Comparison of ENCODE assay signal across 8 cellular contexts in genomic region chr10:110512461-110513187, GRCh38.
A peak's percentile ranks its signal among the peaks of the same experiment; 100 is the strongest.
DNase-seq lines count a peak whose midpoint lies in the region; ATAC-seq and TF ChIP-seq lines count a peak whose summit lies in the region.

No MANE protein-coding gene starts in this region.

- peak; percentile 34 for TF ChIP-seq POLR2A in GM19099 (IDR thresholded peaks at IDR 0.05; ENCODE audit: extremely low read depth, insufficient read length, low read depth)

- ATAC-seq in SK-N-SH treated with all-trans-retinoic acid at 6 μM for 48 hours = peak; percentile 77
- no peak for ATAC-seq in HG02798 (IDR thresholded peaks at IDR 0.05; ENCODE audit: poor library complexity, unreplicated experiment)
- ATAC-seq in HG02678 (IDR thresholded peaks at IDR 0.05; ENCODE audit: unreplicated experiment) = no peak
- no peak for ATAC-seq in HG03520 (IDR thresholded peaks at IDR 0.05; ENCODE audit: unreplicated experiment)
- no peak for ATAC-seq in GM19452 (IDR thresholded peaks at IDR 0.05; ENCODE audit: unreplicated experiment)

- DNase-seq in dedifferentiated amniotic fluid mesenchymal stem cell (ENCODE audit: extremely low spot score) = peak; percentile 55
- peak; percentile 50 to 67 for DNase-seq in stimulated activated CD4-positive, alpha-beta T cell treated with anti-CD3 and anti-CD28 coated beads, Interleukin-2, amount 100 ng/mL, for 24 hours

TF ChIP-seq in SK-N-SH treated with all-trans-retinoic acid at 6 μM for 48 hours, 23 proteins besides CTCF, POLR2A, EP300 and RAD21:
- no peak for TF ChIP-seq BACH2 (CRISPR knock-in tag; IDR thresholded peaks at IDR 0.05; ENCODE audit: borderline replicate concordance)
- no peak for TF ChIP-seq CSDC2 (CRISPR knock-in tag; IDR thresholded peaks at IDR 0.05)
- no peak for TF ChIP-seq CREB5 (CRISPR knock-in tag; IDR thresholded peaks at IDR 0.05; ENCODE audit: low read depth)
- TF ChIP-seq CSRNP3 (CRISPR knock-in tag; IDR thresholded peaks at IDR 0.05) = no peak
- no peak for TF ChIP-seq TOX (CRISPR knock-in tag; IDR thresholded peaks at IDR 0.05; ENCODE audit: borderline replicate concordance)
- TF ChIP-seq, protein P1, sequence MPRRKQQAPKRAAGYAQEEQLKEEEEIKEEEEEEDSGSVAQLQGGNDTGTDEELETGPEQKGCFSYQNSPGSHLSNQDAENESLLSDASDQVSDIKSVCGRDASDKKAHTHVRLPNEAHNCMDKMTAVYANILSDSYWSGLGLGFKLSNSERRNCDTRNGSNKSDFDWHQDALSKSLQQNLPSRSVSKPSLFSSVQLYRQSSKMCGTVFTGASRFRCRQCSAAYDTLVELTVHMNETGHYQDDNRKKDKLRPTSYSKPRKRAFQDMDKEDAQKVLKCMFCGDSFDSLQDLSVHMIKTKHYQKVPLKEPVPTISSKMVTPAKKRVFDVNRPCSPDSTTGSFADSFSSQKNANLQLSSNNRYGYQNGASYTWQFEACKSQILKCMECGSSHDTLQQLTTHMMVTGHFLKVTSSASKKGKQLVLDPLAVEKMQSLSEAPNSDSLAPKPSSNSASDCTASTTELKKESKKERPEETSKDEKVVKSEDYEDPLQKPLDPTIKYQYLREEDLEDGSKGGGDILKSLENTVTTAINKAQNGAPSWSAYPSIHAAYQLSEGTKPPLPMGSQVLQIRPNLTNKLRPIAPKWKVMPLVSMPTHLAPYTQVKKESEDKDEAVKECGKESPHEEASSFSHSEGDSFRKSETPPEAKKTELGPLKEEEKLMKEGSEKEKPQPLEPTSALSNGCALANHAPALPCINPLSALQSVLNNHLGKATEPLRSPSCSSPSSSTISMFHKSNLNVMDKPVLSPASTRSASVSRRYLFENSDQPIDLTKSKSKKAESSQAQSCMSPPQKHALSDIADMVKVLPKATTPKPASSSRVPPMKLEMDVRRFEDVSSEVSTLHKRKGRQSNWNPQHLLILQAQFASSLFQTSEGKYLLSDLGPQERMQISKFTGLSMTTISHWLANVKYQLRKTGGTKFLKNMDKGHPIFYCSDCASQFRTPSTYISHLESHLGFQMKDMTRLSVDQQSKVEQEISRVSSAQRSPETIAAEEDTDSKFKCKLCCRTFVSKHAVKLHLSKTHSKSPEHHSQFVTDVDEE (CRISPR knock-in tag; IDR thresholded peaks at IDR 0.05) = no peak
- no peak for TF ChIP-seq ZNF70 (CRISPR knock-in tag; IDR thresholded peaks at IDR 0.05)
- TF ChIP-seq ZNF565 (CRISPR knock-in tag; conservative IDR thresholded peaks at IDR 0.05; ENCODE audit: low read depth) = no peak
- no peak; the same call in 1 of the 2 replicates for TF ChIP-seq ZC3H10 (CRISPR knock-in tag; IDR thresholded peaks at IDR 0.05)
- no peak for TF ChIP-seq ESRRG (CRISPR knock-in tag; IDR thresholded peaks at IDR 0.05)
- no peak for TF ChIP-seq OSR1 (CRISPR knock-in tag; IDR thresholded peaks at IDR 0.05)
- TF ChIP-seq RARB (CRISPR knock-in tag; IDR thresholded peaks at IDR 0.05) = no peak
